8 cellular contexts compared by ENCODE assay signal in the genomic region with DNA sequence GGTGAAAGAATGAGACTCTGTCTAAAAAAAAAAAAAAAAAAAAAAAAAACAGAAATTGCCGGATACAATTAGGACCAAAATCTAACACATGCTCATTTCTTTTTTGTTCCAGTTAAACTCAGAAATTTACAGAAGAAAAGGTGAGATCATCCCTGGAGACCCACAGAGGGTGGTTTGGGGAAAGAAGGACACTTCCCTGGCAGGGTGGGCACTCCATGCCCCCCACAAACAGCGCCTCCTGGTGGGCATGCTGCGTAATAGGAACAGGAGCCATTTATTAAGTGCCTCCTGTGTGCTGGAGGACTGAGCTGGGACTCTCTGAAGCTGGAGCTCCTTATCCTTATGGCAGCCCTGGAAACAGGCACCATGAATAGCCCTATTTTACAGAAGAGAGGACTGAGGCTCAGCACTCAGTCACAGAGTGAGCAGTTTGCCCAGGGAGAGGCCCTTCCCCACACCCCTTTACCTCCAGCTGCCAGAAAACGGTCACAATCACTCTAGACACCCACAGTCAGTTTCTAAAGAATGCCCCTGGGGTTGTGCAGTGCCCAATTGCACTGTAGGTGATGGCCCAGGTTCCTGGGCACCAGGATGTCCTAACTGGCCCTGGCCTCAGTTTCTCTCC. TPM values are rescaled to one million over a fixed set of nuclear protein-coding genes. Genes with fewer than 3 reads are reported as not detected.
A peak's percentile ranks its signal among the peaks of the same experiment; 100 is the strongest.
DNase-seq lines count a peak whose midpoint lies in the region; ATAC-seq and TF ChIP-seq lines count a peak whose summit lies in the region.

No MANE protein-coding gene starts in this region.

- CTCF ChIA-PET in activated CD8-positive, alpha-beta T cell treated with anti-CD3 and anti-CD28 coated beads for 36 hours (lab: Charles Lee): interaction anchor here (0.6 to 10.9 kb wide), 24 partner anchors 10 to 446 kb away, joined by 3 to 137 read pairs (median 4); partner anchors contain the start of genes CARM1, DNM2, QTRT1 and TMED1

- POLR2A ChIA-PET in activated CD8-positive, alpha-beta T cell treated with anti-CD3 and anti-CD28 coated beads for 36 hours (lab: Charles Lee): interaction anchor here (1.0 kb wide), 1 partner anchor 141 kb away, joined by 3 read pairs; the partner anchor contains the start of gene DNM2

- no peaks in the 10 kb centered on the region for H3K4me1 Mint-ChIP-seq in activated CD8-positive, alpha-beta T cell treated with anti-CD3 and anti-CD28 coated beads for 36 hours (ENCODE audit: low read depth)
- peaks cover 3 to 5% of the 10 kb centered on the region in 2 donors for H3K4me1 Mint-ChIP-seq in immature natural killer cell

- no peaks in the 10 kb centered on the region for H3K27me3 Mint-ChIP-seq in activated CD8-positive, alpha-beta T cell treated with anti-CD3 and anti-CD28 coated beads for 36 hours
- peaks cover 0 to 2% (median 2%) of the 10 kb centered on the region in 3 donors for H3K27me3 Mint-ChIP-seq in immature natural killer cell (ENCODE audit: low read depth in 3 of 3)

- H3K9me3 Mint-ChIP-seq in activated CD8-positive, alpha-beta T cell treated with anti-CD3 and anti-CD28 coated beads for 36 hours: no peaks in the 10 kb centered on the region
- H3K9me3 Mint-ChIP-seq in immature natural killer cell: no peaks in the 10 kb centered on the region

- H3K36me3 Mint-ChIP-seq in activated CD8-positive, alpha-beta T cell treated with anti-CD3 and anti-CD28 coated beads for 36 hours (ENCODE audit: low read depth): no peaks in the 10 kb centered on the region
- no peaks in the 10 kb centered on the region for H3K36me3 Mint-ChIP-seq in immature natural killer cell

- H3K27ac Mint-ChIP-seq in activated CD8-positive, alpha-beta T cell treated with anti-CD3 and anti-CD28 coated beads for 36 hours: no peak overlapping the region
- peak overlapping the region in 2 of 6 donors; percentile 20 to 58 for H3K27ac Mint-ChIP-seq in immature natural killer cell

- TF ChIP-seq CTCF in AG10803 (conservative IDR thresholded peaks at IDR 0.05; ENCODE audit: low read length) (peak; percentile 75), GM20000 (IDR thresholded peaks at IDR 0.05; ENCODE audit: extremely low read depth, missing control alignments) (peak; percentile 79)
- TF ChIP-seq CTCF in activated CD8-positive, alpha-beta T cell treated with anti-CD3 and anti-CD28 coated beads for 36 hours (IDR thresholded peaks at IDR 0.05): peak; percentile 98

- DNase-seq in AG10803 (ENCODE audit: low read depth) (no peak), GM20000 (ENCODE audit: low spot score) (peak; percentile 48), immature natural killer cell (peak; percentile 38 to 52 (median 40)), NCI-H2196 treated with DMSO at 0.1 percent for 48 hours (lab: John Stamatoyannopoulos, UW; ENCODE audit: unreplicated experiment) (no peak), NCI-H2081 treated with DMSO at 0.1 percent for 48 hours (lab: John Stamatoyannopoulos, UW) (no peak)
- DNase-seq in activated CD8-positive, alpha-beta T cell treated with anti-CD3 and anti-CD28 coated beads for 36 hours: peak; percentile 58
- no peak for DNase-seq in central memory CD4-positive, alpha-beta T cell
- no peak for DNase-seq in stimulated activated CD4-positive, alpha-beta T cell treated with anti-CD3 and anti-CD28 coated beads, Interleukin-4, amount 100 ng/mL, for 1 hour

- ATAC-seq in activated CD8-positive, alpha-beta T cell treated with anti-CD3 and anti-CD28 coated beads for 36 hours: peak; percentile 68

- intact Hi-C loops in activated CD8-positive, alpha-beta T cell treated with anti-CD3 and anti-CD28 coated beads for 36 hours (cut with micrococcal nuclease): no loop called here

- H3K4me3 Mint-ChIP-seq in activated CD8-positive, alpha-beta T cell treated with anti-CD3 and anti-CD28 coated beads for 36 hours: no peak overlapping the region
- H3K4me3 Mint-ChIP-seq in immature natural killer cell: no peak overlapping the region

- H3K4me3 ChIP-seq in AG10803 (ENCODE audit: low read length): no peak overlapping the region

RNA-seq across cellular contexts. Expression of gene C19orf38, which starts 10.1 kb away (rescaled TPM):
- total RNA-seq in activated CD8-positive, alpha-beta T cell treated with anti-CD3 and anti-CD28 coated beads for 36 hours: 1 to 10 TPM; 1.2 to 1.3 TPM
- 1 to 10 TPM; 1.2 to 5.6 (median 3.3) TPM for polyA plus RNA-seq in immature natural killer cell

RNA-seq across cellular contexts. Expression of gene CARM1, which starts 13.0 kb away (rescaled TPM):
- 10 to 100 TPM; 95.1 to 95.4 TPM for total RNA-seq in activated CD8-positive, alpha-beta T cell treated with anti-CD3 and anti-CD28 coated beads for 36 hours
- polyA plus RNA-seq in immature natural killer cell: under 1 TPM; 0.26 to 0.83 (median 0.29) TPM

RNA-seq across cellular contexts. Expression of gene TMED1, which starts 22.3 kb away (rescaled TPM):
- total RNA-seq in activated CD8-positive, alpha-beta T cell treated with anti-CD3 and anti-CD28 coated beads for 36 hours: 10 to 100 TPM; 12.9 to 15.0 TPM
- 100 to 1,000 TPM in 1 of 3 donors, 10 to 100 TPM in 2; 60.1 to 103 (median 88.5) TPM for polyA plus RNA-seq in immature natural killer cell

Comparison
In these comparisons a context has a peak if more than half of its experiments do, and no peak if none do; other contexts are left out.
1. DNase-seq: peak in GM20000 (single experiment), activated CD8-positive, alpha-beta T cell treated with anti-CD3 and anti-CD28 coated beads for 36 hours (single experiment) and immature natural killer cell (3 of 3); none in AG10803 (single experiment), NCI-H2196 treated with DMSO at 0.1 percent for 48 hours (single experiment), central memory CD4-positive, alpha-beta T cell (single experiment), stimulated activated CD4-positive, alpha-beta T cell treated with anti-CD3 and anti-CD28 coated beads, Interleukin-4, amount 100 ng/mL, for 1 hour (single experiment) and NCI-H2081 treated with DMSO at 0.1 percent for 48 hours (single experiment).
2. Peak in every context shown above with its lines, with median percentiles within 50 percentile points of each other: CTCF ChIP-seq.